1 cellular context compared by ENCODE assay signal in genomic region chr6:157513004-157513603, GRCh38.
TF ChIP-seq lines count a peak whose summit lies in the region.

No MANE protein-coding gene starts in this region.

TF ChIP-seq in HepG2, 621 proteins besides CTCF, POLR2A, EP300 and RAD21 (continued from another document and continues in another):
- TF ChIP-seq TFAP4 (IDR thresholded peaks at IDR 0.05; ENCODE audit: borderline replicate concordance, low read depth) (peak; percentile 97), ZNF598 (CRISPR knock-in tag; IDR thresholded peaks at IDR 0.05; ENCODE audit: borderline replicate concordance) (no peak), ZNF773 (CRISPR knock-in tag; IDR thresholded peaks at IDR 0.05; ENCODE audit: borderline replicate concordance) (no peak), ARID5B (CRISPR knock-in tag; IDR thresholded peaks at IDR 0.05) (peak; percentile 95), MLX (CRISPR knock-in tag; IDR thresholded peaks at IDR 0.05) (0 out of 2 replicates have a peak, but pooled peaks have one; percentile 57), HDAC6 (IDR thresholded peaks at IDR 0.05; ENCODE audit: low read depth, low read length) (no peak), PAWR (CRISPR knock-in tag; IDR thresholded peaks at IDR 0.05; ENCODE audit: borderline replicate concordance) (no peak), MTA1 (CRISPR knock-in tag; IDR thresholded peaks at IDR 0.05; ENCODE audit: borderline replicate concordance) (no peak), ELF1 (CRISPR knock-in tag; IDR thresholded peaks at IDR 0.05) (peak; percentile 31; the same call in 1 of the 2 replicates), ZSCAN21 (CRISPR knock-in tag; IDR thresholded peaks at IDR 0.05; ENCODE audit: borderline replicate concordance) (no peak), FOXM1 (CRISPR knock-in tag; IDR thresholded peaks at IDR 0.05) (no peak), NBN (conservative IDR thresholded peaks at IDR 0.05) (no peak), HIC2 (CRISPR knock-in tag; IDR thresholded peaks at IDR 0.05; ENCODE audit: low read depth) (no peak), ZNF382 (CRISPR knock-in tag; IDR thresholded peaks at IDR 0.05; ENCODE audit: borderline replicate concordance) (no peak), MZF1 (CRISPR knock-in tag; IDR thresholded peaks at IDR 0.05; ENCODE audit: borderline replicate concordance) (no peak), ZBTB37 (CRISPR knock-in tag; IDR thresholded peaks at IDR 0.05) (no peak), NR2F6 (IDR thresholded peaks at IDR 0.05) (peak; percentile 59), NR2F6 (CRISPR knock-in tag; IDR thresholded peaks at IDR 0.05) (peak; percentile 74), POGK (CRISPR knock-in tag; conservative IDR thresholded peaks at IDR 0.05) (0 out of 2 replicates have a peak, but pooled peaks have one; percentile 47), ZSCAN5A (CRISPR knock-in tag; IDR thresholded peaks at IDR 0.05; ENCODE audit: borderline replicate concordance) (no peak), KMT2A (CRISPR knock-in tag; IDR thresholded peaks at IDR 0.05) (peak; percentile 66), ZMAT5 (CRISPR knock-in tag; IDR thresholded peaks at IDR 0.05; ENCODE audit: borderline replicate concordance, low read depth) (no peak), KAT8 (CRISPR knock-in tag; IDR thresholded peaks at IDR 0.05) (peak; percentile 63), ZNF713 (CRISPR knock-in tag; IDR thresholded peaks at IDR 0.05) (no peak), SAP130 (CRISPR knock-in tag; IDR thresholded peaks at IDR 0.05; ENCODE audit: low read depth) (peak; percentile 91), TARDBP (CRISPR knock-in tag; IDR thresholded peaks at IDR 0.05) (peak; percentile 69; the same call in 1 of the 2 replicates), NRL (CRISPR knock-in tag; IDR thresholded peaks at IDR 0.05; ENCODE audit: borderline replicate concordance) (no peak), HNF4G (IDR thresholded peaks at IDR 0.05; ENCODE audit: borderline replicate concordance, low read depth, low read length) (no peak), HNF4G (CRISPR knock-in tag; IDR thresholded peaks at IDR 0.05; ENCODE audit: borderline replicate concordance, low read depth) (peak; percentile 74; the same call in 1 of the 2 replicates), ZNF816 (CRISPR knock-in tag; IDR thresholded peaks at IDR 0.05; ENCODE audit: borderline replicate concordance) (peak; percentile 89; the same call in 1 of the 2 replicates), ZNF253 (CRISPR knock-in tag; IDR thresholded peaks at IDR 0.05; ENCODE audit: borderline replicate concordance) (no peak), WIZ (CRISPR knock-in tag; IDR thresholded peaks at IDR 0.05) (no peak), ZFP1 (CRISPR knock-in tag; IDR thresholded peaks at IDR 0.05) (0 out of 2 replicates have a peak, but pooled peaks have one; percentile 81), ZNF180 (CRISPR knock-in tag; IDR thresholded peaks at IDR 0.05; ENCODE audit: borderline replicate concordance, low read depth) (no peak), CREB1 (IDR thresholded peaks at IDR 0.05) (no peak), CREB1 (CRISPR knock-in tag; IDR thresholded peaks at IDR 0.05) (peak; percentile 47; the same call in 1 of the 2 replicates), ZNF652 (CRISPR knock-in tag; IDR thresholded peaks at IDR 0.05; ENCODE audit: borderline replicate concordance, low read depth) (peak; percentile 38; the same call in 1 of the 2 replicates), ZNF44 (CRISPR knock-in tag; IDR thresholded peaks at IDR 0.05) (no peak), ZMAT3 (CRISPR knock-in tag; conservative IDR thresholded peaks at IDR 0.05) (no peak), MTERF4 (CRISPR knock-in tag; IDR thresholded peaks at IDR 0.05) (no peak), E2F2 (CRISPR knock-in tag; IDR thresholded peaks at IDR 0.05; ENCODE audit: borderline replicate concordance) (no peak), ZNF558 (CRISPR knock-in tag; IDR thresholded peaks at IDR 0.05; ENCODE audit: borderline replicate concordance) (no peak), ZNF570 (CRISPR knock-in tag; IDR thresholded peaks at IDR 0.05; ENCODE audit: borderline replicate concordance) (no peak), ZNF574 (CRISPR knock-in tag; IDR thresholded peaks at IDR 0.05) (no peak), HNRNPUL1 (IDR thresholded peaks at IDR 0.05; ENCODE audit: low read depth, low read length) (no peak)
